ENCODE assay signal across 1 cellular context in genomic region chr2:96816836-96817702, GRCh38.
TF ChIP-seq lines count a peak whose summit lies in the region.

No MANE protein-coding gene starts in this region.

TF ChIP-seq in HepG2, 621 proteins besides CTCF, POLR2A, EP300 and RAD21 (continues in another document):
- TF ChIP-seq HNRNPUL1 (IDR thresholded peaks at IDR 0.05; ENCODE audit: low read depth, low read length) (no peak), ZNF609 (CRISPR knock-in tag; IDR thresholded peaks at IDR 0.05; ENCODE audit: borderline replicate concordance) (peak; percentile 27; the same call in 1 of the 2 replicates), EED (CRISPR knock-in tag; IDR thresholded peaks at IDR 0.05) (peak; percentile 36; the same call in 1 of the 2 replicates), ZBTB37 (CRISPR knock-in tag; IDR thresholded peaks at IDR 0.05) (no peak), POGK (CRISPR knock-in tag; conservative IDR thresholded peaks at IDR 0.05) (peak; percentile 53; the same call in 1 of the 2 replicates), ZNF777 (CRISPR knock-in tag; IDR thresholded peaks at IDR 0.05) (peak; percentile 24; the same call in 1 of the 2 replicates), REPIN1 (CRISPR knock-in tag; IDR thresholded peaks at IDR 0.05; ENCODE audit: borderline replicate concordance, low read depth) (no peak), XRCC5 (optimal IDR thresholded peaks at IDR 0.05; ENCODE audit: low read length) (no peak), BCL6 (CRISPR knock-in tag; IDR thresholded peaks at IDR 0.05) (0 out of 2 replicates have a peak, but pooled peaks have one; percentile 15), ZNF263 (CRISPR knock-in tag; IDR thresholded peaks at IDR 0.05) (peak; percentile 62), CHCHD3 (CRISPR knock-in tag; IDR thresholded peaks at IDR 0.05) (peak; percentile 74; the same call in 1 of the 2 replicates), SAP130 (CRISPR knock-in tag; IDR thresholded peaks at IDR 0.05; ENCODE audit: low read depth) (peak; percentile 47; the same call in 1 of the 2 replicates), PHF8 (CRISPR knock-in tag; IDR thresholded peaks at IDR 0.05) (peak; percentile 39; the same call in 1 of the 2 replicates), ZNF501 (CRISPR knock-in tag; IDR thresholded peaks at IDR 0.05) (0 out of 2 replicates have a peak, but pooled peaks have one; percentile 58), PAXIP1 (CRISPR knock-in tag; conservative IDR thresholded peaks at IDR 0.05) (no peak), HIVEP1 (CRISPR knock-in tag; IDR thresholded peaks at IDR 0.05) (peak; percentile 57; the same call in 1 of the 2 replicates), KLF11 (CRISPR knock-in tag; IDR thresholded peaks at IDR 0.05) (no peak), SETDB1 (CRISPR knock-in tag; IDR thresholded peaks at IDR 0.05; ENCODE audit: borderline replicate concordance) (no peak), MTERF4 (CRISPR knock-in tag; IDR thresholded peaks at IDR 0.05) (0 out of 2 replicates have a peak, but pooled peaks have one; percentile 42), ZBTB7B (CRISPR knock-in tag; IDR thresholded peaks at IDR 0.05) (peak; percentile 77; the same call in 1 of the 2 replicates), ZNF234 (CRISPR knock-in tag; conservative IDR thresholded peaks at IDR 0.05) (0 out of 2 replicates have a peak, but pooled peaks have one; percentile 43), NR2C2 (CRISPR knock-in tag; IDR thresholded peaks at IDR 0.05; ENCODE audit: borderline replicate concordance) (peak; percentile 27; the same call in 1 of the 2 replicates), ZNF550 (CRISPR knock-in tag; IDR thresholded peaks at IDR 0.05; ENCODE audit: borderline replicate concordance) (peak; percentile 77; the same call in 1 of the 2 replicates), FOXO1 (CRISPR knock-in tag; IDR thresholded peaks at IDR 0.05) (no peak), ELF3 (CRISPR knock-in tag; IDR thresholded peaks at IDR 0.05) (0 out of 2 replicates have a peak, but pooled peaks have one; percentile 24), DMAP1 (CRISPR knock-in tag; IDR thresholded peaks at IDR 0.05) (peak; percentile 40; the same call in 1 of the 2 replicates), AHR (CRISPR knock-in tag; IDR thresholded peaks at IDR 0.05) (peak; percentile 70; the same call in 1 of the 2 replicates), AKAP8 (CRISPR knock-in tag; IDR thresholded peaks at IDR 0.05) (peak; percentile 72; the same call in 1 of the 2 replicates), GLI4 (CRISPR knock-in tag; IDR thresholded peaks at IDR 0.05; ENCODE audit: borderline replicate concordance) (0 out of 2 replicates have a peak, but pooled peaks have one; percentile 40), TCF7 (IDR thresholded peaks at IDR 0.05; ENCODE audit: low read depth) (no peak), ZNF468 (CRISPR knock-in tag; IDR thresholded peaks at IDR 0.05) (peak; percentile 69; the same call in 1 of the 2 replicates), MXD1 (CRISPR knock-in tag; IDR thresholded peaks at IDR 0.05) (peak; percentile 50; the same call in 1 of the 2 replicates), RXRA (CRISPR knock-in tag; IDR thresholded peaks at IDR 0.05) (peak; percentile 51; the same call in 1 of the 2 replicates), TEAD3 (CRISPR knock-in tag; optimal IDR thresholded peaks at IDR 0.05; ENCODE audit: borderline replicate concordance) (peak; percentile 62), DNMT1 (CRISPR knock-in tag; IDR thresholded peaks at IDR 0.05) (0 out of 2 replicates have a peak, but pooled peaks have one; percentile 31), ZHX1 (CRISPR knock-in tag; IDR thresholded peaks at IDR 0.05; ENCODE audit: low read depth) (peak; percentile 68; the same call in 1 of the 2 replicates), ASH2L (IDR thresholded peaks at IDR 0.05; ENCODE audit: insufficient read length, low read depth, low read length) (peak; percentile 23), ZNF510 (CRISPR knock-in tag; IDR thresholded peaks at IDR 0.05; ENCODE audit: low read depth) (0 out of 2 replicates have a peak, but pooled peaks have one; percentile 28), ZNF674 (CRISPR knock-in tag; IDR thresholded peaks at IDR 0.05; ENCODE audit: low read depth) (peak; percentile 47; the same call in 1 of the 2 replicates), MTA1 (CRISPR knock-in tag; IDR thresholded peaks at IDR 0.05; ENCODE audit: borderline replicate concordance) (peak; percentile 42; the same call in 1 of the 2 replicates), NFE2L1 (CRISPR knock-in tag; IDR thresholded peaks at IDR 0.05; ENCODE audit: borderline replicate concordance) (peak; percentile 76; the same call in 1 of the 2 replicates), ZSCAN21 (CRISPR knock-in tag; IDR thresholded peaks at IDR 0.05; ENCODE audit: borderline replicate concordance) (peak; percentile 47; the same call in 1 of the 2 replicates), HMGXB4 (CRISPR knock-in tag; IDR thresholded peaks at IDR 0.05; ENCODE audit: borderline replicate concordance in 1 of 2, low read depth in 1 of 2) (0 out of 4 replicates have a peak, but pooled peaks of 1 of the 2 experiments have one; percentile 48)
